22 cellular contexts compared by ENCODE assay signal in the genomic region with DNA sequence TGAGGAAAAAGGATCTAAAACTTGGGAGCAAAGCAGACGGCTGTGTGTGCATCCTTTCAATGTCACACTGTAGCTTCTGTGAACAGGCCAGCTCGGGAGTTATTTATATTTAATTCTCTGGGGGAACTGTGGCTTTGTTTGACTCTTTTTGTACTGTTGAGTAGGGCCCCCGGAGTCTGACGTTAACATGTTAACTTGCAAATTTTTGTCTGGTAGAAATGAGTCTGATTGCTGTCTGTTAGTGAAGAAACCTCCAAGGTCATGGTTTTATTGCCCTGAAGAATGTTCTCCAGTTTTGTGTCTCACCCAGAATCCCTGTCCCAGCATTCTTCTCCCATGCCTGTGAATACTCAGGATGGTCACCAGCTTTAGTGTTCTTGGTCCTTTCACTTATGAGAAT. TPM values are rescaled to one million over a fixed set of nuclear protein-coding genes. Genes with fewer than 3 reads are reported as not detected.
A peak's percentile ranks its signal among the peaks of the same experiment; 100 is the strongest.
DNase-seq lines count a peak whose midpoint lies in the region; TF ChIP-seq lines count a peak whose summit lies in the region.
"Had no signal": no experiment of that assay in that cellular context is flagged by ENCODE, and none has a peak within 500 bp of the region (broad histone marks: within the 10 kb centered on the region; RNA-seq: fewer than 3 reads in every experiment).

No MANE protein-coding gene starts in this region.

- peaks cover 15% of the 10 kb centered on the region for H3K27me3 Mint-ChIP-seq in mesothelial cell of epicardium (ENCODE audit: low read depth)

- H3K9me3 ChIP-seq in BLaER1 treated with 17β-estradiol and CSF1 and Interleukin-3, amounts not matched to agents 10 nM and 100 nM (replicated peaks in 1 of 11): peaks cover 22 to 37% (median 27%) of the 10 kb centered on the region in 11 experiments
- no peaks in the 10 kb centered on the region for H3K9me3 ChIP-seq in HAP-1

- H3K9me3 Mint-ChIP-seq in mesothelial cell of epicardium: no peaks in the 10 kb centered on the region
- H3K9me3 Mint-ChIP-seq: CD4-positive, alpha-beta T cell had no signal

- intact Hi-C loops in posterior vena cava (cut with DNase I): no loop called here

- H3K4me3 Mint-ChIP-seq in mesothelial cell of epicardium: no peak overlapping the region
- H3K4me3 Mint-ChIP-seq: B cell; CD4-positive, alpha-beta T cell; H9 had no signal

- peak overlapping the region in 3 of 10 experiments; percentile 13 to 38 (median 31); a peak in 2 of 20 replicates for H3K4me3 ChIP-seq in BLaER1 treated with 17β-estradiol and CSF1 and Interleukin-3, amounts not matched to agents 10 nM and 100 nM
- H3K4me3 ChIP-seq in HAP-1: no peak overlapping the region
- H3K4me3 ChIP-seq: GM12878, K562 had no signal

- no peak for TF ChIP-seq CTCF in mesothelial cell of epicardium (IDR thresholded peaks at IDR 0.05; ENCODE audit: unreplicated experiment)

- peak overlapping the region in 7 of 11 experiments; percentile 7 to 63 (median 37); a peak in 10 of 22 replicates for H3K9ac ChIP-seq in BLaER1 treated with 17β-estradiol and CSF1 and Interleukin-3, amounts not matched to agents 10 nM and 100 nM

- no peaks in the 10 kb centered on the region for H3K36me3 Mint-ChIP-seq in mesothelial cell of epicardium

- in situ Hi-C loops in HAP-1 (cut with MboI; ENCODE audit: low sequenced_read_pairs): no loop called here

- no peaks in the 10 kb centered on the region for H3K4me1 Mint-ChIP-seq in mesothelial cell of epicardium
- H3K4me1 Mint-ChIP-seq: B cell had no signal

- no peaks in the 10 kb centered on the region; a peak in 1 of 22 replicates for H3K36me3 ChIP-seq in BLaER1 treated with 17β-estradiol and CSF1 and Interleukin-3, amounts not matched to agents 10 nM and 100 nM
- no peaks in the 10 kb centered on the region for H3K36me3 ChIP-seq in HAP-1 (replicated peaks)

- H3K27me3 ChIP-seq in BLaER1 treated with 17β-estradiol and CSF1 and Interleukin-3, amounts not matched to agents 10 nM and 100 nM: no peaks in the 10 kb centered on the region
- no peaks in the 10 kb centered on the region; the same call in 1 of the 2 replicates for H3K27me3 ChIP-seq in HAP-1 (ENCODE audit: low read depth)

- DNase-seq in HAP-1 (ENCODE audit: low spot score in 2 of 2) (peak; percentile 33 to 56), germinal center (ENCODE audit: low spot score) (peak; percentile 24), posterior vena cava (ENCODE audit: low spot score) (peak; percentile 5), medulla oblongata (ENCODE audit: extremely low spot score) (no peak), occipital lobe (lab: John Stamatoyannopoulos, UW) (no peak), mesothelial cell of epicardium (ENCODE audit: low spot score in 2 of 2, unreplicated experiment in 2 of 2) (no peak), HCEC 1CT (no peak)
- DNase-seq: Caco-2; CD4-positive, alpha-beta T cell; EL; H9; IMR-90 had no signal

- H3K4me1 ChIP-seq in BLaER1 treated with 17β-estradiol and CSF1 and Interleukin-3, amounts not matched to agents 10 nM and 100 nM: peaks cover 0 to 55% (median 36%) of the 10 kb centered on the region in 10 experiments; a peak in 17 of 20 replicates
- peaks cover 9% of the 10 kb centered on the region for H3K4me1 ChIP-seq in HAP-1
- H3K4me1 ChIP-seq: Caco-2 had no signal

- peak overlapping the region in 10 of 11 experiments; percentile 0 to 94 (median 84); a peak in 19 of 22 replicates for H3K4me2 ChIP-seq in BLaER1 treated with 17β-estradiol and CSF1 and Interleukin-3, amounts not matched to agents 10 nM and 100 nM

- H3K27ac Mint-ChIP-seq in mesothelial cell of epicardium: no peak overlapping the region
- H3K27ac Mint-ChIP-seq: B cell; CD4-positive, alpha-beta T cell; H9 had no signal

- H3K27ac ChIP-seq in BLaER1 treated with 17β-estradiol and CSF1 and Interleukin-3, amounts not matched to agents 10 nM and 100 nM: peak overlapping the region in 3 of 11 experiments; percentile 29 to 39 (median 30); a peak in 4 of 22 replicates
- H3K27ac ChIP-seq: C4-2B, HL-60 had no signal

- no peaks in the 10 kb centered on the region for H4K20me1 ChIP-seq in BLaER1 treated with 17β-estradiol and CSF1 and Interleukin-3, amounts not matched to agents 10 nM and 100 nM

RNA-seq across cellular contexts. Expression of gene KCNG4, which starts 14.3 kb away (rescaled TPM):
- total RNA-seq in posterior vena cava (not detected), occipital lobe (not detected), mesothelial cell of epicardium (not detected in 3 replicates)
- total RNA-seq: B cell; Caco-2; CD4-positive, alpha-beta T cell; G401; GM12878; H1; H9; HT1080; IMR-90; K562 had no signal

RNA-seq across cellular contexts. Expression of gene WFDC1, which starts 40.6 kb away (rescaled TPM):
- total RNA-seq in posterior vena cava (10 to 100 TPM; 48.7 to 93.6 TPM), occipital lobe (0.62 TPM), mesothelial cell of epicardium (2.2 to 3.0 TPM (median 2.6 TPM) in 3 replicates)
- total RNA-seq: A172; B cell; Caco-2; CD4-positive, alpha-beta T cell; G401; GM12878; K562 had no signal

Comparison
In these comparisons a context has a peak if more than half of its experiments do, and no peak if none do; other contexts are left out.
1. DNase-seq: peak in HAP-1 (2 of 2), germinal center (single experiment) and posterior vena cava (single experiment); none in medulla oblongata (single experiment), occipital lobe (single experiment), mesothelial cell of epicardium (0 of 2) and HCEC 1CT (single experiment).
2. RNA of gene WFDC1, which starts 40.6 kb away (total RNA-seq): 48.7 to 93.6 TPM in posterior vena cava; 2.2 to 3.0 TPM in mesothelial cell of epicardium and 0.62 TPM in occipital lobe (single experiment); every median in the first group is over 10 times any median in the second.